In genomic region chr21:28419811-28420210, GRCh38 we compare ENCODE assay signal across 21 cellular contexts.
A peak's percentile ranks its signal among the peaks of the same experiment; 100 is the strongest.
DNase-seq lines count a peak whose midpoint lies in the region; ATAC-seq lines count a peak whose summit lies in the region.
"Had no signal": no experiment of that assay in that cellular context is flagged by ENCODE, and none has a peak within 500 bp of the region (broad histone marks: within the 10 kb centered on the region; RNA-seq: fewer than 3 reads in every experiment).

No MANE protein-coding gene starts in this region.

- no peak overlapping the region for H3K27ac Mint-ChIP-seq in stimulated activated naive CD8-positive, alpha-beta T cell treated with anti-CD3 and anti-CD28 coated beads, Interleukin-15, amount 100 ng/mL, for 72 hours
- H3K27ac Mint-ChIP-seq in stimulated activated memory B cell treated with anti-CD40 and anti-IgM and Interleukin-4, amounts not matched to agents 10 μg/mL and 1 μg/mL and 100 μg/mL, for 72 hours, result no peak overlapping the region
- H3K27ac Mint-ChIP-seq: CD8-positive, alpha-beta T cell had no signal

- H3K9me3 Mint-ChIP-seq in stimulated activated naive CD8-positive, alpha-beta T cell treated with anti-CD3 and anti-CD28 coated beads, Interleukin-15, amount 100 ng/mL, for 72 hours, result no peaks in the 10 kb centered on the region
- no peaks in the 10 kb centered on the region for H3K9me3 Mint-ChIP-seq in stimulated activated memory B cell treated with anti-CD40 and anti-IgM and Interleukin-4, amounts not matched to agents 10 μg/mL and 1 μg/mL and 100 μg/mL, for 72 hours
- H3K9me3 Mint-ChIP-seq: CD8-positive, alpha-beta T cell had no signal

- no peaks in the 10 kb centered on the region for H3K27me3 Mint-ChIP-seq in stimulated activated naive CD8-positive, alpha-beta T cell treated with anti-CD3 and anti-CD28 coated beads, Interleukin-15, amount 100 ng/mL, for 72 hours
- H3K27me3 Mint-ChIP-seq in stimulated activated memory B cell treated with anti-CD40 and anti-IgM and Interleukin-4, amounts not matched to agents 10 μg/mL and 1 μg/mL and 100 μg/mL, for 72 hours, result no peaks in the 10 kb centered on the region

- H3K4me1 Mint-ChIP-seq in stimulated activated naive CD8-positive, alpha-beta T cell treated with anti-CD3 and anti-CD28 coated beads, Interleukin-15, amount 100 ng/mL, for 72 hours, result no peaks in the 10 kb centered on the region
- H3K4me1 Mint-ChIP-seq in stimulated activated memory B cell treated with anti-CD40 and anti-IgM and Interleukin-4, amounts not matched to agents 10 μg/mL and 1 μg/mL and 100 μg/mL, for 72 hours, result no peaks in the 10 kb centered on the region

- no peaks in the 10 kb centered on the region for H3K36me3 Mint-ChIP-seq in stimulated activated memory B cell treated with anti-CD40 and anti-IgM and Interleukin-4, amounts not matched to agents 10 μg/mL and 1 μg/mL and 100 μg/mL, for 72 hours
- H3K36me3 Mint-ChIP-seq: CD8-positive, alpha-beta T cell had no signal

- peak; percentile 7 for DNase-seq in COR-L47 (lab: John Stamatoyannopoulos, UW)
- peak; percentile 39 for DNase-seq in LHCN-M2 (ENCODE audit: low read depth)
- DNase-seq in SHP77 (lab: John Stamatoyannopoulos, UW), result peak; percentile 25 to 61
- peak; percentile 74 for DNase-seq in myocyte (ENCODE audit: low read depth)
- no peak for DNase-seq in effector CD8-positive, alpha-beta T cell (lab: John Stamatoyannopoulos, UW)
- no peak for DNase-seq in stimulated activated naive CD8-positive, alpha-beta T cell treated with anti-CD3 and anti-CD28 coated beads, Interleukin-15, amount 100 ng/mL, for 72 hours
- DNase-seq: AML-193; C1 segment of cervical spinal cord; Calu3; CD8-positive, alpha-beta T cell; DMS153; GF-D8; GOT3; HCEC 1CT; Karpas-422; NCI-H2029; NCI-H2227 treated with DMSO at 0.1 percent for 48 hours; NCI-H510A; NCI-H82; OCI-M1 had no signal

- H3K4me3 Mint-ChIP-seq in stimulated activated naive CD8-positive, alpha-beta T cell treated with anti-CD3 and anti-CD28 coated beads, Interleukin-15, amount 100 ng/mL, for 72 hours, result no peak overlapping the region
- H3K4me3 Mint-ChIP-seq in stimulated activated memory B cell treated with anti-CD40 and anti-IgM and Interleukin-4, amounts not matched to agents 10 μg/mL and 1 μg/mL and 100 μg/mL, for 72 hours, result no peak overlapping the region
- H3K4me3 Mint-ChIP-seq: CD8-positive, alpha-beta T cell had no signal

- no peak for ATAC-seq in stimulated activated naive CD8-positive, alpha-beta T cell treated with anti-CD3 and anti-CD28 coated beads, Interleukin-15, amount 100 ng/mL, for 72 hours
- no peak for ATAC-seq in stimulated activated memory B cell treated with anti-CD40 and anti-IgM and Interleukin-4, amounts not matched to agents 10 μg/mL and 1 μg/mL and 100 μg/mL, for 72 hours
- ATAC-seq: CD8-positive, alpha-beta T cell had no signal

Comparison
In these comparisons a context has a peak if more than half of its experiments do, and no peak if none do; other contexts are left out.
1. DNase-seq: peak in COR-L47 (single experiment), LHCN-M2 (single experiment), SHP77 (2 of 2) and myocyte (single experiment); none in effector CD8-positive, alpha-beta T cell (single experiment) and stimulated activated naive CD8-positive, alpha-beta T cell treated with anti-CD3 and anti-CD28 coated beads, Interleukin-15, amount 100 ng/mL, for 72 hours (0 of 2).